Comparison of ENCODE assay signal across 8 cellular contexts in genomic region chr17:75832164-75832651, GRCh38. TPM values are rescaled to one million over a fixed set of nuclear protein-coding genes. Genes with fewer than 3 reads are reported as not detected.
DNase-seq lines count a peak whose midpoint lies in the region; ATAC-seq and TF ChIP-seq lines count a peak whose summit lies in the region.

No MANE protein-coding gene starts in this region.

- H3K9ac ChIP-seq in HUES64 (ENCODE audit: low read depth, low read length) (peak overlapping the region; percentile 30; the same call in 1 of the 2 replicates), SK-N-SH (no peak overlapping the region)

- no peaks in the 10 kb centered on the region for H3K9me3 ChIP-seq in HUES64 (ENCODE audit: insufficient read depth, low read depth, low read length)
- no peaks in the 10 kb centered on the region for H3K9me3 ChIP-seq in SK-N-SH

- TF ChIP-seq EP300 in SK-N-SH (IDR thresholded peaks at IDR 0.05; ENCODE audit: borderline replicate concordance in 1 of 2, low read depth in 1 of 2, low read length in 1 of 2), result no peak

- H3F3A ChIP-seq in SK-N-SH (replicated peaks; ENCODE audit: insufficient read depth), result no peaks in the 10 kb centered on the region

- POLR2A ChIA-PET in SK-N-SH (lab: Yijun Ruan, JAX), result interaction anchor here (0.8 to 2.0 kb wide), 2 partner anchors 12 to 48 kb away, joined by 3 to 7 read pairs; partner anchors contain the start of gene UNC13D

- peak; percentile 35 for DNase-seq in activated CD8-positive, alpha-beta memory T cell treated with anti-CD3 and anti-CD28 coated beads, Interleukin-2, amount 50 U/mL, for 24 hours (ENCODE audit: extremely low read depth)
- DNase-seq in foreskin melanocyte (peak; percentile 77), SK-N-SH (no peak)
- DNase-seq in stimulated activated CD8-positive, alpha-beta memory T cell treated with anti-CD3 and anti-CD28 coated beads, Interleukin-12 subunit alpha, Interleukin-12 subunit beta, amount 100 ng/mL, for 4 hours (ENCODE audit: low read depth), result peak; percentile 39

- TF ChIP-seq CTCF in SK-N-SH (IDR thresholded peaks at IDR 0.05), result no peak

- ATAC-seq in GM21390 (IDR thresholded peaks at IDR 0.05; ENCODE audit: unreplicated experiment) (no peak), HG02759 (IDR thresholded peaks at IDR 0.05; ENCODE audit: unreplicated experiment) (no peak), GM21737 (IDR thresholded peaks at IDR 0.05; ENCODE audit: unreplicated experiment) (no peak)

- H3K4me3 ChIP-seq in HUES64 (ENCODE audit: low read length), result peak overlapping the region; percentile 30
- H3K4me3 ChIP-seq in SK-N-SH (ENCODE audit: low read depth in 2 of 2, low read length in 1 of 2), result no peak overlapping the region

- WGBS in HUES64, result 87% methylated on average over 10 of the region's 10 CpGs
- 89% methylated on average over 10 of the region's 10 CpGs for WGBS in SK-N-SH (ENCODE audit: low lambda C conversion rate)

- CTCF ChIA-PET in SK-N-SH (lab: Yijun Ruan, JAX), result interaction anchor here (1.1 to 16.5 kb wide), 4 partner anchors 11 to 79 kb away, joined by 4 to 326 read pairs (median 12); partner anchors contain the start of genes GALK1 and UNC13D

- no peaks in the 10 kb centered on the region for H3K36me3 ChIP-seq in HUES64 (ENCODE audit: insufficient read depth, low read length)
- no peaks in the 10 kb centered on the region for H3K36me3 ChIP-seq in SK-N-SH (replicated peaks in 1 of 2; ENCODE audit: control insufficient read depth in 1 of 2, insufficient read depth in 2 of 2, low read length in 1 of 2)

- no peaks in the 10 kb centered on the region for H3K79me2 ChIP-seq in SK-N-SH (ENCODE audit: insufficient read depth)

- H3K27me3 ChIP-seq in HUES64 (ENCODE audit: insufficient read depth, low read length) (no peaks in the 10 kb centered on the region), SK-N-SH (ENCODE audit: insufficient read depth) (no peaks in the 10 kb centered on the region)

- H3K9me2 ChIP-seq in SK-N-SH, result no peaks in the 10 kb centered on the region

- H3K4me1 ChIP-seq in HUES64 (ENCODE audit: insufficient read depth, low read length) (peaks cover 20% of the 10 kb centered on the region), SK-N-SH (ENCODE audit: control insufficient read depth in 1 of 2, insufficient read depth in 2 of 2, low read depth in 1 of 2, low read length in 1 of 2) (peaks cover 5 to 18% of the 10 kb centered on the region in 2 experiments; a peak in 2 of 4 replicates)

- no peaks in the 10 kb centered on the region for H4K20me1 ChIP-seq in SK-N-SH (ENCODE audit: insufficient read depth)

- H3K27ac ChIP-seq in HUES64 (ENCODE audit: low read depth, low read length), result peak overlapping the region; percentile 63; the same call in 1 of the 2 replicates
- no peak overlapping the region for H3K27ac ChIP-seq in SK-N-SH (ENCODE audit: low read depth in 2 of 2, low read length in 1 of 2)

- no peak overlapping the region for H3K4me2 ChIP-seq in SK-N-SH

- no peak for TF ChIP-seq RAD21 in SK-N-SH (IDR thresholded peaks at IDR 0.05; ENCODE audit: low read length)

- H2AFZ ChIP-seq in SK-N-SH (ENCODE audit: low read depth), result no peak overlapping the region

TF ChIP-seq in SK-N-SH, 30 proteins besides CTCF, POLR2A, EP300 and RAD21:
- TF ChIP-seq NFIC (IDR thresholded peaks at IDR 0.05; ENCODE audit: borderline replicate concordance), result no peak
- TF ChIP-seq FOXJ3 (CRISPR knock-in tag; IDR thresholded peaks at IDR 0.05), result no peak
- TF ChIP-seq GATA2 (CRISPR knock-in tag; IDR thresholded peaks at IDR 0.05), result no peak

RNA-seq across cellular contexts. Expression of gene UNC13D, which starts 12.0 kb away (rescaled TPM):
- 3.7 TPM for polyA plus RNA-seq in HUES64 (2013, experiment 1 of 2)
- 4.8 TPM for polyA plus RNA-seq in HUES64 (2013, experiment 2 of 2)
- 0.99 and 1.3 TPM in 2 replicates for polyA plus RNA-seq in SK-N-SH (2012; rRNA removed)
- polyA plus RNA-seq in SK-N-SH (2012; cell fraction: cytosol; rRNA removed), result 0.41 and 1.2 TPM in 2 replicates
- 6.5 and 8.9 TPM in 2 replicates for polyA plus RNA-seq in SK-N-SH (2012; cell fraction: nucleus; rRNA removed)

RNA-seq across cellular contexts. Expression of gene WBP2, which starts 22.9 kb away (rescaled TPM):
- polyA plus RNA-seq in HUES64 (2013, experiment 1 of 2), result 52.7 TPM
- polyA plus RNA-seq in HUES64 (2013, experiment 2 of 2), result 68.0 TPM
- polyA plus RNA-seq in SK-N-SH (2012; rRNA removed), result 49.7 and 55.8 TPM in 2 replicates
- 31.9 and 42.5 TPM in 2 replicates for polyA plus RNA-seq in SK-N-SH (2012; cell fraction: cytosol; rRNA removed)
- polyA plus RNA-seq in SK-N-SH (2012; cell fraction: nucleus; rRNA removed), result 63.2 and 67.1 TPM in 2 replicates

RNA-seq across cellular contexts. Expression of gene TRIM47, which starts 46.2 kb away (rescaled TPM):
- polyA plus RNA-seq in HUES64 (2013, experiment 1 of 2), result 2.8 TPM
- 4.8 TPM for polyA plus RNA-seq in HUES64 (2013, experiment 2 of 2)
- 3.1 and 5.1 TPM in 2 replicates for polyA plus RNA-seq in SK-N-SH (2012; rRNA removed)
- 1.9 and 2.7 TPM in 2 replicates for polyA plus RNA-seq in SK-N-SH (2012; cell fraction: cytosol; rRNA removed)
- polyA plus RNA-seq in SK-N-SH (2012; cell fraction: nucleus; rRNA removed), result 6.9 and 7.6 TPM in 2 replicates

RNA-seq across cellular contexts. Expression of gene UNK, which starts 47.6 kb away (rescaled TPM):
- 28.9 TPM for polyA plus RNA-seq in HUES64 (2013, experiment 1 of 2)
- polyA plus RNA-seq in HUES64 (2013, experiment 2 of 2), result 35.5 TPM
- polyA plus RNA-seq in SK-N-SH (2012; rRNA removed), result 19.9 and 24.8 TPM in 2 replicates
- polyA plus RNA-seq in SK-N-SH (2012; cell fraction: cytosol; rRNA removed), result 22.1 and 26.9 TPM in 2 replicates
- 54.0 and 54.3 TPM in 2 replicates for polyA plus RNA-seq in SK-N-SH (2012; cell fraction: nucleus; rRNA removed)
